23 cellular contexts compared by ENCODE assay signal in the genomic region with DNA sequence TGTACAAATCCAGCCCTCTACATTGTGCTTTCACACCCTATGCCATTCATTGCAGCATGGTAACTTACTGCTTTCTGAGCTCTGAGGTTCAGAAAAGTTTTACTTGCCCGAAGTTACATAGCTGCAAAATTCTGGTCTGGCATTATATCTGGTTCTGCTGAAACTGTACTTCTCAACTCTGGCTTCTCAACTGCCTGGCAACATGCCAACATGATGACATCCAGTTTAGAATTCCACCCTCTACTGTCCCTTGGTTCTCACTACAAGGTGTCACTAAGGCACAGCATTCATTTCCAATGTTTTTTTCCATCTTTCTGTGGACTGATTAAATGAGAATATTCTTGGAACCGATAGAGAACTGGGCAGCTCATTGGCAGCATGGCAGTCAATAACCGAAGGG.
"Had no signal": no experiment of that assay in that cellular context is flagged by ENCODE, and none has a peak within 500 bp of the region (broad histone marks: within the 10 kb centered on the region; RNA-seq: fewer than 3 reads in every experiment).

No MANE protein-coding gene starts in this region.

- H3K27ac Mint-ChIP-seq: memory B cell; naive B cell; nephron; progenitor cell of endocrine pancreas; stimulated activated effector memory CD8-positive, alpha-beta T cell treated with anti-CD3 and anti-CD28 coated beads, Interleukin-12 subunit alpha, Interleukin-12 subunit beta, amount 100 ng/mL, for 72 hours; type B pancreatic cell had no signal

- H3K4me1 Mint-ChIP-seq: memory B cell; naive B cell; nephron; stimulated activated effector memory CD8-positive, alpha-beta T cell treated with anti-CD3 and anti-CD28 coated beads, Interleukin-12 subunit alpha, Interleukin-12 subunit beta, amount 100 ng/mL, for 72 hours had no signal

- FAIRE-seq: pancreas, urothelium cell line had no signal

- H3K4me1 ChIP-seq: left ventricle myocardium inferior, lower lobe of right lung, pancreas, suprapubic skin, thyroid gland had no signal

- ATAC-seq: left cardiac atrium; lower lobe of right lung; pancreas; right cardiac atrium; stimulated activated effector memory CD8-positive, alpha-beta T cell treated with anti-CD3 and anti-CD28 coated beads, Interleukin-12 subunit alpha, Interleukin-12 subunit beta, amount 100 ng/mL, for 72 hours; stimulated activated naive CD8-positive, alpha-beta T cell treated with anti-CD3 and anti-CD28 coated beads, Interleukin-15, Interleukin-2, amounts not matched to agents 100 U/mL and 50 U/mL, for 24 hours had no signal

- DNase-seq: foreskin melanocyte; head of caudate nucleus; kidney; left ventricle myocardium inferior; lower lobe of right lung; midbrain; naive B cell; occipital lobe; pancreas; right cardiac atrium; stimulated activated CD4-positive, alpha-beta T cell treated with anti-CD3 and anti-CD28 coated beads, Interleukin-2, amount 100 ng/mL, for 48 hours; stimulated activated naive CD8-positive, alpha-beta T cell treated with anti-CD3 and anti-CD28 coated beads, Interleukin-15, Interleukin-2, amounts not matched to agents 100 U/mL and 50 U/mL, for 24 hours; thyroid gland had no signal

- H3K36me3 ChIP-seq: left ventricle myocardium inferior, lower lobe of right lung, pancreas, suprapubic skin, thyroid gland had no signal

- H3K4me2 ChIP-seq: hepatocyte, smooth muscle cell had no signal

- H3K4me3 Mint-ChIP-seq: memory B cell; naive B cell; nephron; stimulated activated effector memory CD8-positive, alpha-beta T cell treated with anti-CD3 and anti-CD28 coated beads, Interleukin-12 subunit alpha, Interleukin-12 subunit beta, amount 100 ng/mL, for 72 hours; type B pancreatic cell had no signal

- H3K9me3 ChIP-seq: left ventricle myocardium inferior, lower lobe of right lung, pancreas, suprapubic skin, thyroid gland had no signal

- H3K9me3 Mint-ChIP-seq: memory B cell; stimulated activated effector memory CD8-positive, alpha-beta T cell treated with anti-CD3 and anti-CD28 coated beads, Interleukin-12 subunit alpha, Interleukin-12 subunit beta, amount 100 ng/mL, for 72 hours; type B pancreatic cell had no signal

- H3K27ac ChIP-seq: hepatocyte, left ventricle myocardium inferior, lower lobe of right lung, pancreas, suprapubic skin, thyroid gland had no signal

- H3K79me2 ChIP-seq: hepatocyte had no signal

- H2AFZ ChIP-seq: hepatocyte had no signal

- H3K4me3 ChIP-seq: hepatocyte, left ventricle myocardium inferior, lower lobe of right lung, pancreas, smooth muscle cell, suprapubic skin, thyroid gland had no signal

- H3K27me3 Mint-ChIP-seq: progenitor cell of endocrine pancreas, type B pancreatic cell had no signal

- H3K27me3 ChIP-seq: hepatocyte, pancreas, suprapubic skin, thyroid gland had no signal

- H3K36me3 Mint-ChIP-seq: memory B cell; naive B cell; stimulated activated effector memory CD8-positive, alpha-beta T cell treated with anti-CD3 and anti-CD28 coated beads, Interleukin-12 subunit alpha, Interleukin-12 subunit beta, amount 100 ng/mL, for 72 hours; type B pancreatic cell had no signal
